In genomic region chr12:118052324-118053070, GRCh38 we compare ENCODE assay signal across 8 cellular contexts. TPM values are rescaled to one million over a fixed set of nuclear protein-coding genes. Genes with fewer than 3 reads are reported as not detected.
DNase-seq lines count a peak whose midpoint lies in the region; ATAC-seq lines count a peak whose summit lies in the region.

No MANE protein-coding gene starts in this region.

- H3K4me3 Mint-ChIP-seq in activated naive CD8-positive, alpha-beta T cell treated with anti-CD3 and anti-CD28 coated beads, Interleukin-2, amount 50 U/mL, for 24 hours: no peak overlapping the region

- H3K4me1 Mint-ChIP-seq in activated naive CD8-positive, alpha-beta T cell treated with anti-CD3 and anti-CD28 coated beads, Interleukin-2, amount 50 U/mL, for 24 hours: peaks cover 48% of the 10 kb centered on the region

- intact Hi-C loops in left cardiac atrium (cut with DNase I): no loop called here

- peak; percentile 83 for ATAC-seq in activated naive CD8-positive, alpha-beta T cell treated with anti-CD3 and anti-CD28 coated beads, Interleukin-2, amount 50 U/mL, for 24 hours
- peak; percentile 97 to 98 for ATAC-seq in left cardiac atrium
- no peak for ATAC-seq in HG03108 (IDR thresholded peaks at IDR 0.05; ENCODE audit: unreplicated experiment)
- ATAC-seq in HG03196 (IDR thresholded peaks at IDR 0.05; ENCODE audit: unreplicated experiment): no peak

- H3K27ac Mint-ChIP-seq in activated naive CD8-positive, alpha-beta T cell treated with anti-CD3 and anti-CD28 coated beads, Interleukin-2, amount 50 U/mL, for 24 hours: peak overlapping the region; percentile 88

- peaks cover 6% of the 10 kb centered on the region for H3K36me3 ChIP-seq in rectal smooth muscle tissue (ENCODE audit: control insufficient read depth, insufficient read depth, low read length)

- no peak overlapping the region for H3K4me3 ChIP-seq in rectal smooth muscle tissue (ENCODE audit: low read length)

- H3K36me3 Mint-ChIP-seq in activated naive CD8-positive, alpha-beta T cell treated with anti-CD3 and anti-CD28 coated beads, Interleukin-2, amount 50 U/mL, for 24 hours (ENCODE audit: low read depth): peaks cover 32% of the 10 kb centered on the region

- H3K27me3 ChIP-seq in rectal smooth muscle tissue (ENCODE audit: control insufficient read depth, insufficient read depth, low read length): no peaks in the 10 kb centered on the region

- peak overlapping the region; percentile 47 for H3K27ac ChIP-seq in rectal smooth muscle tissue (ENCODE audit: low read depth, low read length)

- H3K4me1 ChIP-seq in rectal smooth muscle tissue (ENCODE audit: control insufficient read depth, insufficient read depth, low read length): peaks cover 5% of the 10 kb centered on the region

- peak in 2 of 3 donors; percentile 42 to 43 for DNase-seq in stimulated activated CD4-positive, alpha-beta T cell treated with anti-CD3 and anti-CD28 coated beads, Interleukin-12 subunit alpha, Interleukin-12 subunit beta, amount 100 ng/mL, for 48 hours (ENCODE audit: low read depth in 2 of 3, low spot score in 1 of 3)
- DNase-seq in stimulated activated CD4-positive, alpha-beta T cell treated with anti-CD3 and anti-CD28 coated beads, Interleukin-4, amount 100 ng/mL, for 1 hour: no peak
- DNase-seq in activated naive CD8-positive, alpha-beta T cell treated with anti-CD3 and anti-CD28 coated beads, Interleukin-2, amount 50 U/mL, for 24 hours: peak; percentile 41
- DNase-seq in left cardiac atrium: peak; percentile 79
- DNase-seq in NCI-H1092 treated with DMSO at 0.1 percent for 48 hours (lab: John Stamatoyannopoulos, UW): no peak

- no peak overlapping the region for H3K9ac ChIP-seq in rectal smooth muscle tissue (ENCODE audit: low read length)

- H3K9me3 Mint-ChIP-seq in activated naive CD8-positive, alpha-beta T cell treated with anti-CD3 and anti-CD28 coated beads, Interleukin-2, amount 50 U/mL, for 24 hours: no peaks in the 10 kb centered on the region

- no peaks in the 10 kb centered on the region for H3K27me3 Mint-ChIP-seq in activated naive CD8-positive, alpha-beta T cell treated with anti-CD3 and anti-CD28 coated beads, Interleukin-2, amount 50 U/mL, for 24 hours

RNA-seq across cellular contexts. Expression of gene WSB2, which starts 8.5 kb away (rescaled TPM):
- 10 to 100 TPM; 77.6 to 83.4 TPM for total RNA-seq in left cardiac atrium

RNA-seq across cellular contexts. Expression of gene RFC5, which starts 36.0 kb away (rescaled TPM):
- 1 to 10 TPM; 4.9 to 7.7 TPM for total RNA-seq in left cardiac atrium

RNA-seq across cellular contexts. Expression of gene VSIG10, which starts 51.3 kb away (rescaled TPM):
- total RNA-seq in left cardiac atrium: 10 to 100 TPM in 1 of 2 donors, 1 to 10 TPM in 1; 9.3 to 17.2 TPM

Comparison
In these comparisons a context has a peak if more than half of its experiments do, and no peak if none do; other contexts are left out.
1. DNase-seq: peak in stimulated activated CD4-positive, alpha-beta T cell treated with anti-CD3 and anti-CD28 coated beads, Interleukin-12 subunit alpha, Interleukin-12 subunit beta, amount 100 ng/mL, for 48 hours (2 of 3), activated naive CD8-positive, alpha-beta T cell treated with anti-CD3 and anti-CD28 coated beads, Interleukin-2, amount 50 U/mL, for 24 hours (single experiment) and left cardiac atrium (single experiment); none in stimulated activated CD4-positive, alpha-beta T cell treated with anti-CD3 and anti-CD28 coated beads, Interleukin-4, amount 100 ng/mL, for 1 hour (single experiment) and NCI-H1092 treated with DMSO at 0.1 percent for 48 hours (single experiment).
2. ATAC-seq: peak in activated naive CD8-positive, alpha-beta T cell treated with anti-CD3 and anti-CD28 coated beads, Interleukin-2, amount 50 U/mL, for 24 hours (single experiment) and left cardiac atrium (2 of 2); none in HG03108 (single experiment) and HG03196 (single experiment).